In the genomic region with DNA sequence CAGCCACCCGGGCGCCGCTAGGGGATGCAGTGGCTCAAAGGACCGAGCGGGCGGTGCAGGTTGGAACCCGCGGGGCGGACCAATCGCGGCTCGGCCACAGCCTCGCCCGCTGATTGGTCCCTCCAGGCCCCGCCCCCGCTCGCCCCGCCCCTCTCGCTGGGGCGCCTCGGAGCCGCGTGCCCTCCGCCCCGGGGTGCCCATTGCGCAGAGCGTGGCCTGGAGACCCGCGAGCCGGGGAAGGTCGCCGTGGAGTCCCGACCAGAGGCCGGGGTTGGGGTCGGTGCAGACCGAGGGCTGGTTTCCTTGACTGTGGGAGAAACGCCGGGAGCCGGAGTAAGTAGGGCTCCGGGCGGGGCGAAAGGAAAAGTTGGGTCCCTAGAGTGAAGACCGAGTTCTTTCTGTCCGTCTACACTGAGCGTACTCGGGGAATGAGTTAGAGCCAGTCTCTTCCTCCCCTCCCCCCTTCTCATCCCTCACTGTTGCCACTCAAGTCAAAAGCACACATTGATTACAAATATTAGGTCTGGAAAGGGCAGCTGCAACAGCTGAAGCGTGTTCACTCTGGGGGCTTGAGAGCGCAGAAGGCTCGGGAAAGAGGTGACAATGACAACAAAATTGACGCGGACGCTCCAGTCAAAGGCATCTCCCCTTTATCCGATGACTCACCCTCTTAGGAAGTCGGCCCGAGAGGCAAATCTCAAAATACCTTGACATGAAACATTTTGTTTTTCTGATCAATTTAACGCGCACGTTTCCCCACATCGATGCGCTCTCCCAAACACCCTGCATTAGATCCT, we compare ENCODE assay signal across 8 cellular contexts. TPM values are rescaled to one million over a fixed set of nuclear protein-coding genes. Genes with fewer than 3 reads are reported as not detected.
DNase-seq lines count a peak whose midpoint lies in the region; ATAC-seq, FAIRE-seq and TF ChIP-seq lines count a peak whose summit lies in the region.

No MANE protein-coding gene starts in this region.

- H3K27me3 Mint-ChIP-seq in IgD-negative memory B cell (peaks cover 48% of the 10 kb centered on the region), astrocyte (ENCODE audit: low read depth, unreplicated experiment) (peaks cover 37% of the 10 kb centered on the region)
- peaks cover 5% of the 10 kb centered on the region for H3K27me3 Mint-ChIP-seq in T-helper 2 cell treated with Interferon-gamma antibody and Interleukin-4, amounts not matched to agents 5 μg/mL and 100 μg/mL, for 36 hours (ENCODE audit: low read depth)

- no peaks in the 10 kb centered on the region for H3K36me3 ChIP-seq in astrocyte (ENCODE audit: insufficient read depth, low read length)
- no peaks in the 10 kb centered on the region for H3K36me3 ChIP-seq in skeletal muscle tissue (ENCODE audit: control insufficient read depth in 3 of 3, insufficient read depth in 3 of 3, low read length in 3 of 3)

- TF ChIP-seq CTCF in astrocyte (IDR thresholded peaks at IDR 0.05; ENCODE audit: insufficient read depth, low read depth, low read length): no peak

- no peak for FAIRE-seq in astrocyte (lab: Jason Lieb, UNC)

- H3K4me3 Mint-ChIP-seq in IgD-negative memory B cell (peak overlapping the region; percentile 81 to 92 (median 90)), astrocyte (ENCODE audit: unreplicated experiment) (peak overlapping the region; percentile 95)
- peak overlapping the region; percentile 92 for H3K4me3 Mint-ChIP-seq in T-helper 2 cell treated with Interferon-gamma antibody and Interleukin-4, amounts not matched to agents 5 μg/mL and 100 μg/mL, for 36 hours

- H3K9me3 Mint-ChIP-seq in IgD-negative memory B cell (peaks cover 0 to 14% (median 0%) of the 10 kb centered on the region in 3 donors), astrocyte (ENCODE audit: unreplicated experiment) (no peaks in the 10 kb centered on the region)
- no peaks in the 10 kb centered on the region for H3K9me3 Mint-ChIP-seq in T-helper 2 cell treated with Interferon-gamma antibody and Interleukin-4, amounts not matched to agents 5 μg/mL and 100 μg/mL, for 36 hours

- H3K27ac Mint-ChIP-seq in IgD-negative memory B cell (peak overlapping the region; percentile 90 to 95 (median 93)), astrocyte (ENCODE audit: unreplicated experiment) (peak overlapping the region; percentile 93)
- peak overlapping the region; percentile 95 for H3K27ac Mint-ChIP-seq in T-helper 2 cell treated with Interferon-gamma antibody and Interleukin-4, amounts not matched to agents 5 μg/mL and 100 μg/mL, for 36 hours

- H3K4me1 Mint-ChIP-seq in IgD-negative memory B cell: peaks cover 19 to 40% (median 21%) of the 10 kb centered on the region in 3 donors
- peaks cover 15% of the 10 kb centered on the region for H3K4me1 Mint-ChIP-seq in T-helper 2 cell treated with Interferon-gamma antibody and Interleukin-4, amounts not matched to agents 5 μg/mL and 100 μg/mL, for 36 hours (ENCODE audit: low read depth)
- H3K4me1 Mint-ChIP-seq in astrocyte (ENCODE audit: low read depth, unreplicated experiment): peaks cover 5% of the 10 kb centered on the region

- H3K79me2 ChIP-seq in astrocyte (ENCODE audit: insufficient read depth, low read length): no peaks in the 10 kb centered on the region

- H3K4me1 ChIP-seq in astrocyte (ENCODE audit: insufficient read depth, low read length) (peaks cover 18% of the 10 kb centered on the region), skeletal muscle tissue (ENCODE audit: control insufficient read depth in 3 of 3, insufficient read depth in 3 of 3, low read length in 3 of 3) (peaks cover 26 to 41% (median 34%) of the 10 kb centered on the region in 3 donors)

- peak; percentile 71 for ATAC-seq in GM21717 (IDR thresholded peaks at IDR 0.05; ENCODE audit: unreplicated experiment)

- peak overlapping the region; percentile 74 for H2AFZ ChIP-seq in astrocyte (ENCODE audit: low read depth, low read length)

- H3K4me2 ChIP-seq in astrocyte (ENCODE audit: low read length): peak overlapping the region; percentile 92

- H3K9me3 ChIP-seq in astrocyte (ENCODE audit: insufficient read depth, low read depth, low read length) (no peaks in the 10 kb centered on the region), skeletal muscle tissue (ENCODE audit: control insufficient read depth in 3 of 3, low read length in 3 of 3) (no peaks in the 10 kb centered on the region)

- peak overlapping the region; percentile 21 for H3K27ac ChIP-seq in astrocyte (ENCODE audit: low read depth, low read length)
- H3K27ac ChIP-seq in skeletal muscle tissue (ENCODE audit: low read depth, low read length): no peak overlapping the region

- H4K20me1 ChIP-seq in astrocyte (ENCODE audit: insufficient read depth, low read length): peaks cover 4% of the 10 kb centered on the region

- H3K4me3 ChIP-seq in astrocyte (ENCODE audit: insufficient read depth, low read depth, low read length): peak overlapping the region; percentile 68
- H3K4me3 ChIP-seq in iPS-11a (ENCODE audit: low read depth, low read length): peak overlapping the region; percentile 20
- H3K4me3 ChIP-seq in skeletal muscle tissue (ENCODE audit: low read length in 3 of 3): peak overlapping the region; percentile 54 to 68 (median 60)

- H3K36me3 Mint-ChIP-seq in IgD-negative memory B cell: no peaks in the 10 kb centered on the region
- H3K36me3 Mint-ChIP-seq in T-helper 2 cell treated with Interferon-gamma antibody and Interleukin-4, amounts not matched to agents 5 μg/mL and 100 μg/mL, for 36 hours (ENCODE audit: low read depth): peaks cover 58% of the 10 kb centered on the region
- H3K36me3 Mint-ChIP-seq in astrocyte (ENCODE audit: low read depth, unreplicated experiment): peaks cover 6% of the 10 kb centered on the region

- peaks cover 60% of the 10 kb centered on the region for H3K27me3 ChIP-seq in astrocyte (ENCODE audit: insufficient read depth, low read length)
- H3K27me3 ChIP-seq in skeletal muscle tissue (ENCODE audit: control insufficient read depth in 3 of 3, insufficient read depth in 3 of 3, low read length in 3 of 3): peaks cover 78 to 81% (median 80%) of the 10 kb centered on the region in 3 donors

- H3K9ac ChIP-seq in astrocyte (ENCODE audit: low read length): peak overlapping the region; percentile 61
- peak overlapping the region in 1 of 3 donors; percentile 42 for H3K9ac ChIP-seq in skeletal muscle tissue (ENCODE audit: low read depth in 1 of 3, low read length in 3 of 3)

- peak; percentile 83 for DNase-seq in ELR (ENCODE audit: low read depth)
- DNase-seq in T-helper 2 cell treated with Interferon-gamma antibody and Interleukin-4, amounts not matched to agents 5 μg/mL and 100 μg/mL, for 36 hours (ENCODE audit: low spot score): peak; percentile 93
- peak; percentile 59 for DNase-seq in astrocyte (ENCODE audit: low read depth)
- no peak for DNase-seq in NCI-H2107 (lab: John Stamatoyannopoulos, UW)

RNA-seq across cellular contexts. Expression of a gene that starts 0.8 kb away (rescaled TPM):
- 2.0 TPM for polyA plus RNA-seq in IgD-negative memory B cell
- total RNA-seq in astrocyte (11.8 and 17.6 TPM in 2 replicates), skeletal muscle tissue (0.52 TPM)
